Comparison of ENCODE assay signal across 14 cellular contexts in genomic region chr6:12545837-12546658, GRCh38.
A peak's percentile ranks its signal among the peaks of the same experiment; 100 is the strongest.
DNase-seq lines count a peak whose midpoint lies in the region; ATAC-seq and TF ChIP-seq lines count a peak whose summit lies in the region.
"Had no signal": no experiment of that assay in that cellular context is flagged by ENCODE, and none has a peak within 500 bp of the region (broad histone marks: within the 10 kb centered on the region; RNA-seq: fewer than 3 reads in every experiment).

No MANE protein-coding gene starts in this region.

- intact Hi-C loops in lower leg skin (cut with DNase I; ENCODE audit: low total_unique reads) = no loop called here

- TF ChIP-seq POLR2A in lower leg skin (IDR thresholded peaks at IDR 0.05) = no peak

- peak; percentile 88 for DNase-seq in ELR (ENCODE audit: low read depth)
- peak; percentile 91 for DNase-seq in RPMI7951 (ENCODE audit: low read depth)
- peak; percentile 67 for DNase-seq in epithelial cell of proximal tubule (ENCODE audit: low read depth)
- peak; percentile 95 for DNase-seq in renal cortical epithelial cell (ENCODE audit: low read depth)
- DNase-seq in lower leg skin (ENCODE audit: low spot score in 2 of 2) = no peak
- DNase-seq in HuH-7.5 (ENCODE audit: low spot score) = no peak
- no peak for DNase-seq in GDM1 (lab: John Stamatoyannopoulos, UW)
- DNase-seq: activated gamma-delta T cell treated with Interleukin-2 at 50 U/mL for 16 hours, endodermal cell, NCI-H1694 treated with DMSO at 0.1 percent for 48 hours, OCI-M1, right lobe of liver had no signal

- H3K4me3 ChIP-seq in epithelial cell of proximal tubule (ENCODE audit: low read depth, low read length) (no peak overlapping the region), lower leg skin (ENCODE audit: low read depth, poor library complexity, severe bottlenecking) (no peak overlapping the region)
- H3K4me3 ChIP-seq: HAP-1, right lobe of liver had no signal

- no peak for ATAC-seq in HG03378 (IDR thresholded peaks at IDR 0.05; ENCODE audit: unreplicated experiment)
- ATAC-seq: right lobe of liver had no signal

- WGBS in lower leg skin, 2 donors = 54 to 57% methylated on average over 5 of the region's 5 CpGs

- TF ChIP-seq CTCF in epithelial cell of proximal tubule (conservative IDR thresholded peaks at IDR 0.05; ENCODE audit: low read depth, low read length) (no peak), lower leg skin (IDR thresholded peaks at IDR 0.05) (no peak)

Comparison
In these comparisons a context has a peak if more than half of its experiments do, and no peak if none do; other contexts are left out.
1. DNase-seq: peak in ELR (single experiment), RPMI7951 (single experiment), epithelial cell of proximal tubule (single experiment) and renal cortical epithelial cell (single experiment); none in lower leg skin (0 of 2), HuH-7.5 (single experiment) and GDM1 (single experiment).